ENCODE assay signal across 25 cellular contexts in the genomic region with DNA sequence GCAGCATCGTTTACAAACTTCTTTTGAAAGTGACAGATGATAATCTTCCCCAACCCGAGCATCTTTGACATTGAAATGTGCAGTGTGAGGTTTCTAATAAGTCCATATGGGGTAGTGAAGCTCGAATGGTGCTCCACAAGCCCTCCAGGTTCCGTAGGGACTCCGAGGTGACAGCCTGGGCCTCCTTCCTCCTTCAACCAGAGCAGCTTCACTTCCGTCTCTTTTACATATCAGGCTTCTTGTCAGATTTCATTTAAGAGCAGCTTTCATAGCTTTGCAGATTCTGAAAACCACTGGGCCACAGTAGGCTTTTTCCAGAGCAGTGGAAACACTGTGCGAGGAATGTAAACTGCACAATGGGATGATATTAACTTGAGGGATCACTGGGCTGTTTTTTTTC.
DNase-seq lines count a peak whose midpoint lies in the region; ATAC-seq and TF ChIP-seq lines count a peak whose summit lies in the region.
"Had no signal": no experiment of that assay in that cellular context is flagged by ENCODE, and none has a peak within 500 bp of the region (broad histone marks: within the 10 kb centered on the region; RNA-seq: fewer than 3 reads in every experiment).

No MANE protein-coding gene starts in this region.

- H3K4me2 ChIP-seq in Karpas-422 (ENCODE audit: low read depth, low read length, poor library complexity, severe bottlenecking): no peak overlapping the region
- no peak overlapping the region for H3K4me2 ChIP-seq in SU-DHL-6 (ENCODE audit: low read depth, low read length, poor library complexity, severe bottlenecking)
- H3K4me2 ChIP-seq: KMS-11 had no signal

- intact Hi-C loops in left colon (cut with DNase I, micrococcal nuclease): no loop called here

- no peak overlapping the region for H3K4me3 Mint-ChIP-seq in nephron
- H3K4me3 Mint-ChIP-seq: CD8-positive, alpha-beta T cell; HFFc6; IgD-negative memory B cell had no signal

- no peaks in the 10 kb centered on the region for H3K36me3 Mint-ChIP-seq in nephron (ENCODE audit: low read depth)
- H3K36me3 Mint-ChIP-seq: CD8-positive, alpha-beta T cell; IgD-negative memory B cell had no signal

- H3K27me3 ChIP-seq in Karpas-422 (ENCODE audit: low read length): no peaks in the 10 kb centered on the region
- no peaks in the 10 kb centered on the region for H3K27me3 ChIP-seq in SU-DHL-6 (ENCODE audit: low read length)
- H3K27me3 ChIP-seq: SJSA1 had no signal

- no peaks in the 10 kb centered on the region for H3F3A ChIP-seq in SU-DHL-6 (ENCODE audit: insufficient read depth)

- no peaks in the 10 kb centered on the region for H3K9me3 Mint-ChIP-seq in nephron
- H3K9me3 Mint-ChIP-seq: CD8-positive, alpha-beta T cell; HFFc6 had no signal

- H4K20me1 ChIP-seq in Karpas-422 (ENCODE audit: insufficient read depth, low read depth, low read length) (no peaks in the 10 kb centered on the region), SU-DHL-6 (ENCODE audit: low read depth, low read length) (no peaks in the 10 kb centered on the region)

- peak; percentile 74 for ATAC-seq in left colon
- no peak for ATAC-seq in GM21526 (IDR thresholded peaks at IDR 0.05; ENCODE audit: low FRiP score, unreplicated experiment)
- no peak for ATAC-seq in GM18502 (IDR thresholded peaks at IDR 0.05; ENCODE audit: poor library complexity, unreplicated experiment)
- no peak for ATAC-seq in HG03354 (IDR thresholded peaks at IDR 0.05; ENCODE audit: poor library complexity, severe bottlenecking, unreplicated experiment)
- ATAC-seq: CD8-positive, alpha-beta T cell; GM12878; Right ventricle myocardium inferior had no signal

- H3K9me3 ChIP-seq in Karpas-422 (ENCODE audit: low read length) (no peaks in the 10 kb centered on the region), SU-DHL-6 (ENCODE audit: insufficient read depth, low read length) (no peaks in the 10 kb centered on the region)
- H3K9me3 ChIP-seq: Caco-2, HAP-1, SJSA1 had no signal

- H3K36me3 ChIP-seq in Karpas-422 (ENCODE audit: insufficient read depth, low read length): no peaks in the 10 kb centered on the region
- H3K36me3 ChIP-seq in SU-DHL-6 (ENCODE audit: low read length): no peaks in the 10 kb centered on the region
- H3K36me3 ChIP-seq: HAP-1, SJSA1 had no signal

- H3K27ac ChIP-seq in Karpas-422 (ENCODE audit: low read length) (no peak overlapping the region), SU-DHL-6 (ENCODE audit: low read depth, low read length) (no peak overlapping the region)
- H3K27ac ChIP-seq: KMS-11, SJSA1 had no signal

- H3K4me1 Mint-ChIP-seq in nephron: no peaks in the 10 kb centered on the region

- H3K9ac ChIP-seq in Karpas-422 (ENCODE audit: low read length): no peak overlapping the region
- H3K9ac ChIP-seq in SU-DHL-6 (ENCODE audit: low read length): no peak overlapping the region
- H3K9ac ChIP-seq: KMS-11 had no signal

- H3K27ac Mint-ChIP-seq in nephron: peak overlapping the region; percentile 83 to 91 (median 90)
- H3K27ac Mint-ChIP-seq: CD8-positive, alpha-beta T cell; HFFc6 had no signal

- TF ChIP-seq CTCF in SU-DHL-6 (IDR thresholded peaks at IDR 0.05; ENCODE audit: insufficient read depth, low read length, poor library complexity, severe bottlenecking) (no peak), nephron (IDR thresholded peaks at IDR 0.05; ENCODE audit: unreplicated experiment in 3 of 3) (no peak)

- H3K4me1 ChIP-seq in Karpas-422 (ENCODE audit: low read length): no peaks in the 10 kb centered on the region
- H3K4me1 ChIP-seq: Caco-2, HAP-1, SJSA1 had no signal

- H3K79me2 ChIP-seq in Karpas-422 (ENCODE audit: low read length) (no peaks in the 10 kb centered on the region), SU-DHL-6 (ENCODE audit: insufficient read depth, low read length) (no peaks in the 10 kb centered on the region)

- H3K27me3 Mint-ChIP-seq in nephron (ENCODE audit: low read depth): no peaks in the 10 kb centered on the region
- H3K27me3 Mint-ChIP-seq: IgD-negative memory B cell had no signal

- H3K4me3 ChIP-seq in Karpas-422 (ENCODE audit: low read length) (no peak overlapping the region), SU-DHL-6 (ENCODE audit: insufficient read depth, low read length, poor library complexity, severe bottlenecking) (no peak overlapping the region)
- H3K4me3 ChIP-seq: GM12878, HAP-1, SJSA1 had no signal

- no peak overlapping the region for H2AFZ ChIP-seq in Karpas-422 (ENCODE audit: low read length)
- H2AFZ ChIP-seq in SU-DHL-6 (ENCODE audit: low read depth, low read length, severe bottlenecking): peak overlapping the region; percentile 49

- peak; percentile 43 for DNase-seq in Karpas-422
- DNase-seq in left colon: peak in 1 of 2 donors; percentile 20
- DNase-seq in NOMO-1 treated with DMSO at 0.1 percent for 48 hours (lab: John Stamatoyannopoulos, UW; ENCODE audit: unreplicated experiment): no peak
- DNase-seq: C1 segment of cervical spinal cord; Caco-2; CD8-positive, alpha-beta T cell; EL; GDM1; HFFc6; NCI-H1048; NCI-H1417; NCI-H1694; NCI-H2029 treated with DMSO at 0.1 percent for 48 hours; NCI-H526 treated with DMSO at 0.1 percent for 48 hours had no signal

- H3K9me2 ChIP-seq in Karpas-422 (replicated peaks; ENCODE audit: insufficient read depth, low read length): no peaks in the 10 kb centered on the region
- no peaks in the 10 kb centered on the region for H3K9me2 ChIP-seq in SU-DHL-6 (replicated peaks; ENCODE audit: insufficient read depth, low read length)
